26 cellular contexts compared by ENCODE assay signal in the genomic region with DNA sequence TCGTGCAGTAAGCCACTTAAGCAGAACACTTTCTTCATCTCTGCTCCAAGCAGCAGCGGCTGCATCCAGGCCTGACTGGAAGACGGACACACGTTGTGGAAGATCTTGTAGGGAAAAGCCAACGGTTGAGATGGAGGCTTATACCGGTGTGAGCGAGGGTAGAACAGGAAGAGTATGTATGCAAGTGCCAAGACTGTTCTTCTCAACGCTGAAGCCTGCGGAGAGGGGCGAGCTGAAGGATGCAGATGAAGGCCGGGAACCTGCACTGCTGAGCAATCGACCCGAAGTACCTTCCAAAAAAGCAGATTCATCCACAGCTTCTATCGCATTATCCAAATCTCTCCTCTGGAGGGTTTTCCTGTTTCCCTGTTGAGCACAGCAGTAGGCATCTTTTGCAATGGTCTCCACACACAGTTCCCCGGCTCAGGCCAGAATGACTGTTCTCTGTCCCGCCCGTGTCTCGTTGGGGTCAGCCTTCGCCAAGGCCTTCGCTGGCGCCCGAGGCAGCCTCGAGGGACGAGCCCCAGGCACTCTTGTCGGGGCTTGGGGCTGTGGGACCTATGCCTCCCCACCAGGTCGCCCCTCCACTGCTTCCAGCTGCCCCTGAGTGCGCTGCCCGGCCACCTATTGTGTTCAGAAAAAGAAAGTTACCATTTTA. TPM values are rescaled to one million over a fixed set of nuclear protein-coding genes. Genes with fewer than 3 reads are reported as not detected.
DNase-seq lines count a peak whose midpoint lies in the region; ATAC-seq and TF ChIP-seq lines count a peak whose summit lies in the region.
"Had no signal": no experiment of that assay in that cellular context is flagged by ENCODE, and none has a peak within 500 bp of the region (broad histone marks: within the 10 kb centered on the region; RNA-seq: fewer than 3 reads in every experiment).

No MANE protein-coding gene starts in this region.

- H3K27ac Mint-ChIP-seq in chondrocyte (ENCODE audit: unreplicated experiment) (peak overlapping the region; percentile 50), Caco-2 (ENCODE audit: unreplicated experiment) (no peak overlapping the region)
- H3K27ac Mint-ChIP-seq: activated T-helper 2 cell treated with anti-CD3 and anti-CD28 coated beads, Interferon-gamma antibody, Interleukin-2, Interleukin-4, amounts not matched to agents 10 μg/mL and 5 μg/mL and 100 μg/mL, durations not matched to agents 14 hours and 24 hours and 36 hours; CD4-positive, CD25-positive, alpha-beta regulatory T cell; naive thymus-derived CD8-positive, alpha-beta T cell had no signal

- no peak overlapping the region for H3K4me3 ChIP-seq in left ventricle myocardium inferior
- no peak overlapping the region for H3K4me3 ChIP-seq in upper lobe of right lung
- no peak overlapping the region for H3K4me3 ChIP-seq in Caco-2 (ENCODE audit: low read depth, low read length)
- H3K4me3 ChIP-seq: body of pancreas, gastrocnemius medialis, lung, SJCRH30, suprapubic skin, upper lobe of left lung had no signal

- DNase-seq in left cardiac atrium (peak; percentile 38), left ventricle myocardium inferior (no peak), chondrocyte (ENCODE audit: low spot score) (no peak), islet precursor cell (peak; percentile 58), upper lobe of right lung (peak; percentile 67), NCI-H1048 (lab: John Stamatoyannopoulos, UW) (no peak), Caco-2 (no peak)
- no peak for DNase-seq in activated CD4-positive, alpha-beta T cell treated with anti-CD3 and anti-CD28 coated beads, Interleukin-2, amount 50 U/mL, for 4 hours
- DNase-seq: activated CD4-positive, alpha-beta T cell treated with anti-CD3 and anti-CD28 coated beads for 4 hours; activated naive CD4-positive, alpha-beta T cell treated with anti-CD3 and anti-CD28 coated beads, Interleukin-2, amount 50 U/mL, for 16 hours; body of pancreas; CD4-positive, CD25-positive, alpha-beta regulatory T cell; gastrocnemius medialis; MV-4-11; naive thymus-derived CD8-positive, alpha-beta T cell; NCI-H2107; NCI-H446; SJCRH30; small intestine; stimulated activated naive CD4-positive, alpha-beta T cell; SW 1271 had no signal

- H3K27me3 ChIP-seq in left ventricle myocardium inferior (ENCODE audit: low read depth), result no peaks in the 10 kb centered on the region
- H3K27me3 ChIP-seq in upper lobe of right lung, result no peaks in the 10 kb centered on the region
- H3K27me3 ChIP-seq in Caco-2 (replicated peaks; ENCODE audit: control insufficient read depth, insufficient read depth, low read length), result no peaks in the 10 kb centered on the region
- H3K27me3 ChIP-seq: body of pancreas, gastrocnemius medialis, SJCRH30, suprapubic skin, upper lobe of left lung had no signal

- no peak overlapping the region for H3K4me3 Mint-ChIP-seq in chondrocyte (ENCODE audit: unreplicated experiment)
- H3K4me3 Mint-ChIP-seq in Caco-2 (ENCODE audit: unreplicated experiment), result no peak overlapping the region
- H3K4me3 Mint-ChIP-seq: CD4-positive, CD25-positive, alpha-beta regulatory T cell; naive thymus-derived CD8-positive, alpha-beta T cell had no signal

- H3K27ac ChIP-seq in left ventricle myocardium inferior (replicated peaks) (no peak overlapping the region), upper lobe of right lung (no peak overlapping the region)
- H3K27ac ChIP-seq: body of pancreas, gastrocnemius medialis, SJCRH30, suprapubic skin, upper lobe of left lung, VCaP had no signal

- H3K27me3 Mint-ChIP-seq in chondrocyte (ENCODE audit: low read depth), result no peaks in the 10 kb centered on the region
- H3K27me3 Mint-ChIP-seq in Caco-2 (ENCODE audit: insufficient read depth, unreplicated experiment), result no peaks in the 10 kb centered on the region

- CTCF ChIA-PET in Caco-2 (lab: Charles Lee), result interaction anchor here (0.6 kb wide), 1 partner anchor 23 kb away, joined by 3 read pairs; no protein-coding TSS in a partner anchor

- POLR2A ChIA-PET in Caco-2 (lab: Charles Lee), result no interaction called here

- intact Hi-C loops in left cardiac atrium (cut with DNase I), result no loop called here
- intact Hi-C loops in left ventricle myocardium inferior (cut with micrococcal nuclease), result no loop called here
- intact Hi-C loops in upper lobe of right lung (cut with DNase I), result no loop called here
- intact Hi-C loops in Caco-2 (cut with micrococcal nuclease; ENCODE audit: unreplicated experiment), result no loop called here

- ATAC-seq in left cardiac atrium, result no peak
- peak; percentile 71 for ATAC-seq in upper lobe of right lung
- ATAC-seq: body of pancreas; gastrocnemius medialis; naive thymus-derived CD8-positive, alpha-beta T cell had no signal

- TF ChIP-seq CTCF in left ventricle myocardium inferior (IDR thresholded peaks at IDR 0.05; ENCODE audit: borderline replicate concordance) (no peak), chondrocyte (IDR thresholded peaks at IDR 0.05) (no peak), upper lobe of right lung (IDR thresholded peaks at IDR 0.05) (no peak), Caco-2 (IDR thresholded peaks at IDR 0.05; ENCODE audit: insufficient read depth in 1 of 2, low read depth in 1 of 2, low read length in 1 of 2, severe bottlenecking in 1 of 2, unreplicated experiment in 1 of 2) (no peak)

- H3K36me3 ChIP-seq in left ventricle myocardium inferior, result no peaks in the 10 kb centered on the region
- no peaks in the 10 kb centered on the region for H3K36me3 ChIP-seq in upper lobe of right lung
- H3K36me3 ChIP-seq in Caco-2 (ENCODE audit: control insufficient read depth, insufficient read depth, low read length), result no peaks in the 10 kb centered on the region
- H3K36me3 ChIP-seq: gastrocnemius medialis, SJCRH30, suprapubic skin, upper lobe of left lung had no signal

- H3K9me3 Mint-ChIP-seq in chondrocyte (ENCODE audit: low read depth), result no peaks in the 10 kb centered on the region
- no peaks in the 10 kb centered on the region for H3K9me3 Mint-ChIP-seq in Caco-2 (ENCODE audit: unreplicated experiment)
- H3K9me3 Mint-ChIP-seq: activated T-helper 2 cell treated with anti-CD3 and anti-CD28 coated beads, Interferon-gamma antibody, Interleukin-2, Interleukin-4, amounts not matched to agents 10 μg/mL and 5 μg/mL and 100 μg/mL, durations not matched to agents 14 hours and 24 hours and 36 hours; naive thymus-derived CD8-positive, alpha-beta T cell had no signal

- H3K36me3 Mint-ChIP-seq in chondrocyte (ENCODE audit: low read depth) (no peaks in the 10 kb centered on the region), Caco-2 (ENCODE audit: insufficient read depth, unreplicated experiment) (no peaks in the 10 kb centered on the region)
- H3K36me3 Mint-ChIP-seq: CD4-positive, CD25-positive, alpha-beta regulatory T cell; naive thymus-derived CD8-positive, alpha-beta T cell had no signal

- H3K4me1 ChIP-seq in left ventricle myocardium inferior, result peaks cover 43% of the 10 kb centered on the region
- H3K4me1 ChIP-seq in upper lobe of right lung, result no peaks in the 10 kb centered on the region
- H3K4me1 ChIP-seq in Caco-2, result peaks cover 4% of the 10 kb centered on the region; the same call in 1 of the 2 replicates
- H3K4me1 ChIP-seq: body of pancreas, SJCRH30, suprapubic skin had no signal

- peaks cover 62% of the 10 kb centered on the region for H3K4me1 Mint-ChIP-seq in chondrocyte (ENCODE audit: low read depth)
- H3K4me1 Mint-ChIP-seq in Caco-2 (ENCODE audit: low read depth, unreplicated experiment), result no peaks in the 10 kb centered on the region
- H3K4me1 Mint-ChIP-seq: CD4-positive, CD25-positive, alpha-beta regulatory T cell had no signal

- BruUV-seq in Caco-2 (replicated peaks; lab: Mats Ljungman, UMichigan), result no TSS peak

- H3K9me3 ChIP-seq in left ventricle myocardium inferior (replicated peaks) (no peaks in the 10 kb centered on the region), upper lobe of right lung (no peaks in the 10 kb centered on the region), Caco-2 (no peaks in the 10 kb centered on the region)
- H3K9me3 ChIP-seq: body of pancreas, gastrocnemius medialis, SJCRH30, suprapubic skin, upper lobe of left lung had no signal

RNA-seq across cellular contexts. Expression of a gene that starts 22.2 kb away (rescaled TPM):
- 10 to 100 TPM; 34.3 to 38.4 TPM for total RNA-seq in left cardiac atrium
- 53.8 TPM for total RNA-seq in left ventricle myocardium inferior
- total RNA-seq in chondrocyte, result 56.9 to 73.1 TPM (median 69.2 TPM) in 3 replicates
- 37.8 TPM for total RNA-seq in upper lobe of right lung
- total RNA-seq in Caco-2 (2022), result 32.7 and 35.4 TPM in 2 replicates

Comparison
In these comparisons a context has a peak if more than half of its experiments do, and no peak if none do; other contexts are left out.
1. DNase-seq: peak in left cardiac atrium (single experiment), islet precursor cell (single experiment) and upper lobe of right lung (single experiment); none in left ventricle myocardium inferior (single experiment), chondrocyte (single experiment), NCI-H1048 (single experiment), activated CD4-positive, alpha-beta T cell treated with anti-CD3 and anti-CD28 coated beads, Interleukin-2, amount 50 U/mL, for 4 hours (0 of 2) and Caco-2 (0 of 2).